8 cellular contexts compared by ENCODE assay signal in genomic region chr7:141785711-141786552, GRCh38. TPM values are rescaled to one million over a fixed set of nuclear protein-coding genes. Genes with fewer than 3 reads are reported as not detected.
DNase-seq lines count a peak whose midpoint lies in the region; ATAC-seq, FAIRE-seq and TF ChIP-seq lines count a peak whose summit lies in the region.

No MANE protein-coding gene starts in this region.

- H3K27ac ChIP-seq in right atrium auricular region (no peak overlapping the region), small intestine (ENCODE audit: low read depth in 1 of 2, low read length in 1 of 2) (no peak overlapping the region)

- H3K36me3 ChIP-seq in right atrium auricular region, result no peaks in the 10 kb centered on the region
- H3K36me3 ChIP-seq in small intestine (ENCODE audit: control insufficient read depth in 2 of 2, insufficient read depth in 2 of 2, low read length in 2 of 2), result peaks cover 3 to 5% of the 10 kb centered on the region in 2 donors

- TF ChIP-seq CTCF in right atrium auricular region (IDR thresholded peaks at IDR 0.05), result peak; percentile 33 to 75

- H3K4me3 ChIP-seq in right atrium auricular region, result no peak overlapping the region
- no peak overlapping the region for H3K4me3 ChIP-seq in small intestine (ENCODE audit: low read depth in 1 of 2, low read length in 2 of 2)

- DNase-seq in D341Med (ENCODE audit: low spot score), result peak; percentile 57
- peak; percentile 49 for DNase-seq in NCI-H460 (ENCODE audit: extremely low read depth, low read depth)
- DNase-seq in activated naive CD8-positive, alpha-beta T cell treated with anti-CD3 and anti-CD28 coated beads, Interleukin-2, amount 10 ng/mL, durations not matched to agents 7 days and 5 days, result no peak
- DNase-seq in right atrium auricular region (ENCODE audit: low spot score), result no peak
- DNase-seq in small intestine, result peak; percentile 61

- FAIRE-seq in small intestine (lab: Jason Lieb, UNC), result no peak

- H3K36me3 Mint-ChIP-seq in activated naive CD8-positive, alpha-beta T cell treated with anti-CD3 and anti-CD28 coated beads, Interleukin-2, amount 10 ng/mL, durations not matched to agents 7 days and 5 days, result peaks cover under 1% of the 10 kb centered on the region

- no peak overlapping the region for H3K4me3 Mint-ChIP-seq in activated naive CD8-positive, alpha-beta T cell treated with anti-CD3 and anti-CD28 coated beads, Interleukin-2, amount 10 ng/mL, durations not matched to agents 7 days and 5 days

- H3K9me3 Mint-ChIP-seq in activated naive CD8-positive, alpha-beta T cell treated with anti-CD3 and anti-CD28 coated beads, Interleukin-2, amount 10 ng/mL, durations not matched to agents 7 days and 5 days, result no peaks in the 10 kb centered on the region

- no peak overlapping the region for H3K27ac Mint-ChIP-seq in activated naive CD8-positive, alpha-beta T cell treated with anti-CD3 and anti-CD28 coated beads, Interleukin-2, amount 10 ng/mL, durations not matched to agents 7 days and 5 days

- WGBS in small intestine, 3 donors, result 72 to 80% (median 74%) methylated on average over 13 of the region's 13 CpGs

- no peaks in the 10 kb centered on the region for H3K27me3 Mint-ChIP-seq in activated naive CD8-positive, alpha-beta T cell treated with anti-CD3 and anti-CD28 coated beads, Interleukin-2, amount 10 ng/mL, durations not matched to agents 7 days and 5 days

- H3K4me1 ChIP-seq in right atrium auricular region (no peaks in the 10 kb centered on the region), small intestine (ENCODE audit: control insufficient read depth in 2 of 2, insufficient read depth in 1 of 2, low read depth in 1 of 2, low read length in 1 of 2) (no peaks in the 10 kb centered on the region)

- H3K27me3 ChIP-seq in right atrium auricular region (no peaks in the 10 kb centered on the region), small intestine (ENCODE audit: control insufficient read depth in 2 of 2, insufficient read depth in 2 of 2, low read length in 2 of 2) (no peaks in the 10 kb centered on the region)

- POLR2A ChIA-PET in activated naive CD8-positive, alpha-beta T cell treated with anti-CD3 and anti-CD28 coated beads, Interleukin-2, amount 10 ng/mL, durations not matched to agents 7 days and 5 days (lab: Charles Lee), result no interaction called here

- H3K9me3 ChIP-seq in right atrium auricular region (no peaks in the 10 kb centered on the region), small intestine (ENCODE audit: control insufficient read depth, low read depth) (no peaks in the 10 kb centered on the region)

- H3K4me1 Mint-ChIP-seq in activated naive CD8-positive, alpha-beta T cell treated with anti-CD3 and anti-CD28 coated beads, Interleukin-2, amount 10 ng/mL, durations not matched to agents 7 days and 5 days, result peaks cover 2% of the 10 kb centered on the region

- ATAC-seq in GM19023 (IDR thresholded peaks at IDR 0.05; ENCODE audit: unreplicated experiment) (peak; percentile 45), HG03439 (IDR thresholded peaks at IDR 0.05; ENCODE audit: unreplicated experiment) (peak; percentile 66), HG02840 (IDR thresholded peaks at IDR 0.05; ENCODE audit: low FRiP score, unreplicated experiment) (no peak)
- ATAC-seq in activated naive CD8-positive, alpha-beta T cell treated with anti-CD3 and anti-CD28 coated beads, Interleukin-2, amount 10 ng/mL, durations not matched to agents 7 days and 5 days (ENCODE audit: low read depth), result peak; percentile 52

RNA-seq across cellular contexts. Expression of gene TAS2R5, which starts 4.1 kb away (rescaled TPM):
- 0.50 and 0.66 TPM in 2 replicates for total RNA-seq in NCI-H460 (2014; rRNA removed; shearing (Covaris generic))
- polyA plus RNA-seq in NCI-H460 (2014; cell fraction: nucleus; rRNA removed), result 0.21 and 0.85 TPM in 2 replicates
- total RNA-seq in activated naive CD8-positive, alpha-beta T cell treated with anti-CD3 and anti-CD28 coated beads, Interleukin-2, amount 10 ng/mL, durations not matched to agents 7 days and 5 days, result 1 to 10 TPM; 1.7 to 2.6 TPM
- under 1 TPM in 1 of 2 donors, not detected in 1; 0.59 TPM for total RNA-seq in right atrium auricular region
- under 1 TPM in 1 of 3 donors, not detected in 2; 0.40 TPM for polyA plus RNA-seq in small intestine

RNA-seq across cellular contexts. Expression of gene TAS2R4, which starts 9.5 kb away (rescaled TPM):
- total RNA-seq in NCI-H460 (2014; rRNA removed; shearing (Covaris generic)), result 1.2 and 1.3 TPM in 2 replicates
- 0.30 and 0.86 TPM in 2 replicates for polyA plus RNA-seq in NCI-H460 (2014; cell fraction: nucleus; rRNA removed)
- 1 to 10 TPM; 1.4 to 1.9 TPM for total RNA-seq in activated naive CD8-positive, alpha-beta T cell treated with anti-CD3 and anti-CD28 coated beads, Interleukin-2, amount 10 ng/mL, durations not matched to agents 7 days and 5 days
- under 1 TPM in 1 of 2 donors, not detected in 1; 0.31 TPM for total RNA-seq in right atrium auricular region
- under 1 TPM in 2 of 3 donors, not detected in 1; 0.15 to 0.22 TPM for polyA plus RNA-seq in small intestine

RNA-seq across cellular contexts. Expression of gene TAS2R3, which starts 22.0 kb away (rescaled TPM):
- total RNA-seq in NCI-H460 (2014; rRNA removed; shearing (Covaris generic)), result 0.78 and 0.84 TPM in 2 replicates
- not detected in 2 replicates for polyA plus RNA-seq in NCI-H460 (2014; cell fraction: nucleus; rRNA removed)
- 1 to 10 TPM; 2.9 to 3.1 TPM for total RNA-seq in activated naive CD8-positive, alpha-beta T cell treated with anti-CD3 and anti-CD28 coated beads, Interleukin-2, amount 10 ng/mL, durations not matched to agents 7 days and 5 days
- not detected for total RNA-seq in right atrium auricular region
- under 1 TPM in 1 of 3 donors, not detected in 2; 0.10 TPM for polyA plus RNA-seq in small intestine

RNA-seq across cellular contexts. Expression of gene SSBP1, which starts 47.8 kb away (rescaled TPM):
- total RNA-seq in NCI-H460 (2014; rRNA removed; shearing (Covaris generic)), result 360 and 362 TPM in 2 replicates
- polyA plus RNA-seq in NCI-H460 (2014; cell fraction: nucleus; rRNA removed), result 233 and 314 TPM in 2 replicates
- total RNA-seq in activated naive CD8-positive, alpha-beta T cell treated with anti-CD3 and anti-CD28 coated beads, Interleukin-2, amount 10 ng/mL, durations not matched to agents 7 days and 5 days, result 100 to 1,000 TPM; 106 to 117 TPM
- 100 to 1,000 TPM; 102 to 119 TPM for total RNA-seq in right atrium auricular region
- polyA plus RNA-seq in small intestine, result 100 to 1,000 TPM; 148 to 221 (median 153) TPM

RNA-seq across cellular contexts. Expression of gene PRSS37, which starts 55.4 kb away (rescaled TPM):
- total RNA-seq in NCI-H460 (2014; rRNA removed; shearing (Covaris generic)), result not detected in 2 replicates
- polyA plus RNA-seq in NCI-H460 (2014; cell fraction: nucleus; rRNA removed), result not detected in 2 replicates
- total RNA-seq in activated naive CD8-positive, alpha-beta T cell treated with anti-CD3 and anti-CD28 coated beads, Interleukin-2, amount 10 ng/mL, durations not matched to agents 7 days and 5 days, result not detected
- not detected for total RNA-seq in right atrium auricular region
- polyA plus RNA-seq in small intestine, result not detected

Comparison
In these comparisons a context has a peak if more than half of its experiments do, and no peak if none do; other contexts are left out.
1. DNase-seq: peak in D341Med (single experiment), NCI-H460 (single experiment) and small intestine (single experiment); none in activated naive CD8-positive, alpha-beta T cell treated with anti-CD3 and anti-CD28 coated beads, Interleukin-2, amount 10 ng/mL, durations not matched to agents 7 days and 5 days (single experiment) and right atrium auricular region (single experiment).